Comparison of ENCODE assay signal across 12 cellular contexts in the genomic region with DNA sequence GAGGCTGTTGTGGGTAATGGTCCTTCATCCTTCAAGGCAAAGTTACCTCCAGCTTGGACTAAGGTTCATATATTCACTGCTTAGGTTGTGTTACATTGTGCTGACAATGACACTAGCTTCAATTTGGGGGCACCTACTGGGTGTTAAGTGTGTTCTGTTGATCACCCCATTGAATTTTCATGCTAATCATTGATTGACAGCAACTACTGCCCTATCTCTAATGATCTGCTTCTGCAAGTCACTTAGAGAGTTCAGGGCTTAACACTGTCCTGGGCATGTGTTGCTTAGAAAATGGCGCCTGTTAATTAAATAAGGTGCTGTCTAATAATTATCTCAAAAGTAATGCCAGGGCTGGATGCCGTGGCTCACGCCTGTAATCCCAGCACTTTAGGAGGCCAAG. TPM values are rescaled to one million over a fixed set of nuclear protein-coding genes. Genes with fewer than 3 reads are reported as not detected.
A peak's percentile ranks its signal among the peaks of the same experiment; 100 is the strongest.
DNase-seq lines count a peak whose midpoint lies in the region; ATAC-seq and TF ChIP-seq lines count a peak whose summit lies in the region.
"Had no signal": no experiment of that assay in that cellular context is flagged by ENCODE, and none has a peak within 500 bp of the region (broad histone marks: within the 10 kb centered on the region; RNA-seq: fewer than 3 reads in every experiment).

No MANE protein-coding gene starts in this region.

- H2AFZ ChIP-seq in PC-9, result no peak overlapping the region

- H3K9me3 ChIP-seq in PC-9 (ENCODE audit: insufficient read depth, low read depth), result no peaks in the 10 kb centered on the region

- H3K4me3 ChIP-seq in PC-9, result peak overlapping the region; percentile 100; the same call in 1 of the 2 replicates

- peak overlapping the region; percentile 86 for H3K4me2 ChIP-seq in PC-9

- intact Hi-C loops in PC-9 (cut with micrococcal nuclease; ENCODE audit: unreplicated experiment), result loop anchor here (1.0 to 5.0 kb wide), 3 partner anchors 37 to 96 kb away; no protein-coding TSS in a partner anchor

- peaks cover 4% of the 10 kb centered on the region for H3K27me3 Mint-ChIP-seq in endothelial cell (ENCODE audit: unreplicated experiment)
- H3K27me3 Mint-ChIP-seq in neural crest cell (ENCODE audit: low read depth), result peaks cover 2% of the 10 kb centered on the region
- H3K27me3 Mint-ChIP-seq: memory B cell had no signal

- H3K4me3 Mint-ChIP-seq in endothelial cell (ENCODE audit: unreplicated experiment) (peak overlapping the region; percentile 99), neural crest cell (peak overlapping the region; percentile 73)
- H3K4me3 Mint-ChIP-seq: memory B cell had no signal

- H3K4me1 ChIP-seq in PC-9 (replicated peaks; ENCODE audit: insufficient read depth), result peaks cover 53% of the 10 kb centered on the region

- H3K4me1 Mint-ChIP-seq in endothelial cell (ENCODE audit: unreplicated experiment) (peaks cover 37% of the 10 kb centered on the region), neural crest cell (peaks cover 12% of the 10 kb centered on the region)

- H3K36me3 ChIP-seq in PC-9 (ENCODE audit: low read depth), result no peaks in the 10 kb centered on the region

- POLR2A ChIA-PET in PC-9 (lab: Charles Lee; ENCODE audit: unreplicated experiment), result interaction anchor here (0.6 to 1.3 kb wide), 3 partner anchors 13 to 53 kb away, joined by 4 to 18 read pairs (median 5); no protein-coding TSS in a partner anchor

- H4K20me1 ChIP-seq in PC-9 (ENCODE audit: insufficient read depth), result peaks cover 65% of the 10 kb centered on the region

- TF ChIP-seq CTCF in 22Rv1 (IDR thresholded peaks at IDR 0.05) (no peak), PC-9 (conservative IDR thresholded peaks at IDR 0.05) (no peak), endothelial cell (IDR thresholded peaks at IDR 0.05; ENCODE audit: unreplicated experiment) (no peak), neural crest cell (conservative IDR thresholded peaks at IDR 0.05) (no peak)

- H3K36me3 Mint-ChIP-seq in endothelial cell (ENCODE audit: low read depth, unreplicated experiment) (peaks cover 19% of the 10 kb centered on the region), neural crest cell (ENCODE audit: low read depth) (no peaks in the 10 kb centered on the region)

- H3K27ac ChIP-seq in 22Rv1, result 0 out of 2 replicates have a peak overlapping the region, but pooled peaks have one; percentile 4
- peak overlapping the region; percentile 75 for H3K27ac ChIP-seq in PC-9

- H3K9me3 Mint-ChIP-seq in endothelial cell (ENCODE audit: unreplicated experiment), result no peaks in the 10 kb centered on the region
- no peaks in the 10 kb centered on the region for H3K9me3 Mint-ChIP-seq in neural crest cell
- H3K9me3 Mint-ChIP-seq: memory B cell had no signal

- peak in 1 of 2 experiments; percentile 31 for DNase-seq in PC-9
- no peak for DNase-seq in endothelial cell (ENCODE audit: low spot score)
- DNase-seq in neural crest cell (ENCODE audit: low read depth, low spot score), result no peak
- no peak for DNase-seq in NCI-H748 (lab: John Stamatoyannopoulos, UW; ENCODE audit: unreplicated experiment)
- DNase-seq: activated CD4-positive, CD25-positive, alpha-beta regulatory T cell treated with anti-CD3 and anti-CD28 coated beads, Interleukin-2, amount 50 U/mL, for 72 hours; cerebellar nuclear complex; SHP77 had no signal

- H3F3A ChIP-seq in PC-9 (ENCODE audit: insufficient read depth, low read depth), result peaks cover 10% of the 10 kb centered on the region; the same call in 1 of the 2 replicates

- no peaks in the 10 kb centered on the region for H3K27me3 ChIP-seq in PC-9 (ENCODE audit: insufficient read depth, low read depth)

- peaks cover 88% of the 10 kb centered on the region for H3K79me2 ChIP-seq in PC-9 (ENCODE audit: low read depth)

- H3K27ac Mint-ChIP-seq in endothelial cell (ENCODE audit: unreplicated experiment) (no peak overlapping the region), neural crest cell (ENCODE audit: unreplicated experiment) (no peak overlapping the region)
- H3K27ac Mint-ChIP-seq: memory B cell had no signal

- BruUV-seq in PC-9 (replicated peaks; lab: Mats Ljungman, UMichigan), result no TSS peak

- ATAC-seq in HG02981 (IDR thresholded peaks at IDR 0.05; ENCODE audit: unreplicated experiment) (no peak), HG02642 (IDR thresholded peaks at IDR 0.05; ENCODE audit: poor library complexity, unreplicated experiment) (no peak), GM19467 (IDR thresholded peaks at IDR 0.05; ENCODE audit: unreplicated experiment) (no peak)

- no peaks in the 10 kb centered on the region for H3K9me2 ChIP-seq in PC-9 (ENCODE audit: insufficient read depth)

- CTCF ChIA-PET in PC-9 (lab: Charles Lee), result interaction anchor here (0.7 to 0.8 kb wide), 2 partner anchors 8 to 49 kb away, joined by 3 read pairs; no protein-coding TSS in a partner anchor

RNA-seq across cellular contexts. Expression of gene FLNB, which starts 3.4 kb away (rescaled TPM):
- total RNA-seq in PC-9 (2021) (349 and 361 TPM in 2 replicates), endothelial cell (ENCODE audit: unreplicated experiment) (216 TPM), neural crest cell (39.4 and 40.4 TPM in 2 replicates)
